8 cellular contexts compared by ENCODE assay signal in the genomic region with DNA sequence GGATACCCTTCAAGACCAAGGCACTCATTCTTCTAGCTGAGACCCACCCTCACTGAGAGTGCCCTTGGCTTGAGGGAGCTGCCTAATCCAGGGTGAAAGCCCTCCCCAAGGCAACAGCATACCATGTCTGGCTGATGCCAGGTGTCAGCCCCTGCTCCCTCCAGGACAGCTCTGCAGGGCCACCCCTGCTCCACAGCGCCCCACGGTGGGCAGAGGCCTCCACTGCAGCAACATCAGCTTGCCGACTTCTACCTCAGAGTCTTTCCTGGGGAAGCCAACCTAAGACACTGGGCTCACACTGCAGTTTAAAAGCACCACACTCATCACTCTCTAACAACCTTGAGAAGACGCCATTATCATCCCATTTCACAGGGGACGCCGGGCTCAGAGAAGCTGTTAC. TPM values are rescaled to one million over a fixed set of nuclear protein-coding genes. Genes with fewer than 3 reads are reported as not detected.
DNase-seq lines count a peak whose midpoint lies in the region; ATAC-seq, FAIRE-seq and TF ChIP-seq lines count a peak whose summit lies in the region.

No MANE protein-coding gene starts in this region.

- no peaks in the 10 kb centered on the region for H3K9me3 Mint-ChIP-seq in progenitor cell of endocrine pancreas (ENCODE audit: low read depth)

- H3K36me3 Mint-ChIP-seq in progenitor cell of endocrine pancreas (ENCODE audit: insufficient read depth): peaks cover 16% of the 10 kb centered on the region

- DNase-seq in AG09319 (ENCODE audit: extremely low read depth, low read depth) (no peak), GM12892 (ENCODE audit: insufficient read length) (no peak), T-helper 9 cell (peak; percentile 22), ecto neural progenitor cell (ENCODE audit: low spot score) (peak; percentile 86), progenitor cell of endocrine pancreas (ENCODE audit: low spot score, unreplicated experiment) (peak; percentile 44), sciatic nerve (ENCODE audit: low spot score) (no peak), NCI-H1930 (lab: John Stamatoyannopoulos, UW) (no peak)

- intact Hi-C loops in sciatic nerve (cut with DNase I): no loop called here

- peak; percentile 70 for FAIRE-seq in GM12892 (lab: Jason Lieb, UNC)

- TF ChIP-seq POLR2A in GM12892 (IDR thresholded peaks at IDR 0.05; ENCODE audit: low read depth, low read length): no peak

- ATAC-seq in sciatic nerve: no peak
- no peak for ATAC-seq in GM19035 (IDR thresholded peaks at IDR 0.05; ENCODE audit: unreplicated experiment)

- H3K27me3 Mint-ChIP-seq in progenitor cell of endocrine pancreas: no peaks in the 10 kb centered on the region

- TF ChIP-seq CTCF in AG09319 (IDR thresholded peaks at IDR 0.05; ENCODE audit: low read depth, low read length) (peak; percentile 56), progenitor cell of endocrine pancreas (IDR thresholded peaks at IDR 0.05; ENCODE audit: unreplicated experiment) (peak; percentile 68)

- H3K4me1 Mint-ChIP-seq in progenitor cell of endocrine pancreas (ENCODE audit: low read depth): no peaks in the 10 kb centered on the region

- no peak overlapping the region for H3K27ac Mint-ChIP-seq in progenitor cell of endocrine pancreas

- no peak overlapping the region for H3K4me3 Mint-ChIP-seq in progenitor cell of endocrine pancreas (ENCODE audit: low read depth)

RNA-seq across cellular contexts. Expression of gene TTLL1, which starts 29.0 kb away (rescaled TPM):
- polyA plus RNA-seq in GM12892 (2012; ENCODE audit: missing spikeins): 5.1 TPM
- 11.9 and 12.4 TPM in 2 replicates for total RNA-seq in progenitor cell of endocrine pancreas
- total RNA-seq in sciatic nerve: 9.1 TPM

RNA-seq across cellular contexts. Expression of gene PACSIN2, which starts 45.3 kb away (rescaled TPM):
- polyA plus RNA-seq in GM12892 (2012; ENCODE audit: missing spikeins): 32.2 TPM
- total RNA-seq in progenitor cell of endocrine pancreas (53.9 and 61.0 TPM in 2 replicates), sciatic nerve (48.6 TPM)

RNA-seq across cellular contexts. Expression of gene BIK, which starts 50.3 kb away (rescaled TPM):
- polyA plus RNA-seq in GM12892 (2012; ENCODE audit: missing spikeins): 2.8 TPM
- total RNA-seq in progenitor cell of endocrine pancreas (1.7 and 1.9 TPM in 2 replicates), sciatic nerve (not detected)

Comparison
In these comparisons a context has a peak if more than half of its experiments do, and no peak if none do; other contexts are left out.
1. DNase-seq: peak in T-helper 9 cell (single experiment), ecto neural progenitor cell (single experiment) and progenitor cell of endocrine pancreas (single experiment); none in AG09319 (single experiment), GM12892 (single experiment), sciatic nerve (single experiment) and NCI-H1930 (0 of 2).